In the genomic region with DNA sequence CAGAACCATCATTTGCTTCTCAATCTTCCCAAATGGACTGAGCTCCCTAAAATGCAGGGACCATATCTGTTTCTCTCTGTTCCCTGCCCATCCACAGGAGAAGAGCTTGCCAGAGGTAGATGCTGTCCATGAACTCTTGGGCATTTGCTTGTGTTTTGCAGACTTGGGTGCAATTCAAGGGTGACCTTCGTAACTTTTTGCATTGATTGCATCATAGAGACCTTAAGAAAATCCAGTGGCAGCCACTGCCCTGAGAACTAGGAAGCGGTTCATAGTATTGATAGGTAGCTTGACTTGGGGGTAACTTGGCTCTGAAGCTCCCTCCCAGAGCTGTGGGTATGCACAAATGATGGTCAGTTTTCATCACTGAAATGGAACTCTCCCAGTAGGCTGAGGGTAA, we compare ENCODE assay signal across 1 cellular context.
A peak's percentile ranks its signal among the peaks of the same experiment; 100 is the strongest.
TF ChIP-seq lines count a peak whose summit lies in the region.

No MANE protein-coding gene starts in this region.

TF ChIP-seq in HepG2, 621 proteins besides CTCF, POLR2A, EP300 and RAD21:
- TF ChIP-seq CEBPZ (IDR thresholded peaks at IDR 0.05; ENCODE audit: low read length) (no peak), CEBPB (IDR thresholded peaks at IDR 0.05; ENCODE audit: borderline replicate concordance, low read depth, low read length) (peak; percentile 58; the same call in 1 of the 2 replicates), FOXO4 (CRISPR knock-in tag; conservative IDR thresholded peaks at IDR 0.05) (no peak), TARDBP (CRISPR knock-in tag; IDR thresholded peaks at IDR 0.05) (no peak), CHD2 (IDR thresholded peaks at IDR 0.05; ENCODE audit: low read depth, low read length) (no peak), ZMYM3 (CRISPR knock-in tag; IDR thresholded peaks at IDR 0.05) (no peak), REPIN1 (CRISPR knock-in tag; IDR thresholded peaks at IDR 0.05; ENCODE audit: borderline replicate concordance, low read depth) (no peak)
